Comparison of ENCODE assay signal across 1 cellular context in the genomic region with DNA sequence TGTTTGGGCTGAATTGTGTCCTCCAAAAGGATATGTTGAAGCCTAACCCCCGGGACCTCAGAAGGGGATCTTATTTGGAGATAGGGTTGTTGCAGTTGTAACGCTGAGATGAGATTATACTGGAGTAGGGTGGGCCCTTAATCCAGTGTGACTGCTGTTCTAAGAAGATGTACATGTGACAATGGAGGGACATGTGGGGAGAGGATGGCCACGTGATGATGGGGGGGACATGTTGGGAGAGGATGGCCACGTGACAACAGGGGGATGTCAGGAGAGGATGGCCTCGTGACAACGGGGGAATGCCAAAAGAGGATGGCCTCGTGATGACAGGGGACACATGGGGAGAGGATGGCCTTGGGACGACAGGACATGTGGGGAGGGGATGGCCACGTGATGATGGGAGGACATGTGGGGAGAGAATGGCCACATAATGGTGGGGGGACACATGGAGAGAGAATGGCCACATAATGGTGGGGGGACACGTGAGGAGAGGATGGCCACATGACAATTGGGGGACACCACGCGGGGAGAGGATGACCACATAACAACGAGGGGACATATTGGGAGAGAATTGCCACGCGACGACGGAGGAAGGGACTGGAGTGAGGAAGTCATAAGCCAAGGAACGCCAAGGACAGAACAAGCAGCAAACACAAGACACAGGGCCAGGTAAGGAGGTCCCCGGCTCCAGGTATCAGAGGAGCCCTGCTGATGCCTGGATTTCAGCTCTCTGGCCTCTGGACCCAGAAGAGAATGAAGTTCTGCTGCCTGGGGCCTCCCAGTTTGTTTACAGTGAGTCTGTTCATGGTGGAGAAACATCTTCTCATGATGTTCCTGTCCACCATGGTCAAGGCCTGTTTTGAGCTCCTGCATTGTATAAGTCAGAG.
A peak's percentile ranks its signal among the peaks of the same experiment; 100 is the strongest.
TF ChIP-seq lines count a peak whose summit lies in the region.

No MANE protein-coding gene starts in this region.

TF ChIP-seq in HepG2, 621 proteins besides CTCF, POLR2A, EP300 and RAD21 (continued from another document and continues in another):
- peak; percentile 85; the same call in 1 of the 2 replicates for TF ChIP-seq ZNF432 (CRISPR knock-in tag; IDR thresholded peaks at IDR 0.05; ENCODE audit: borderline replicate concordance)
- TF ChIP-seq, protein P1, sequence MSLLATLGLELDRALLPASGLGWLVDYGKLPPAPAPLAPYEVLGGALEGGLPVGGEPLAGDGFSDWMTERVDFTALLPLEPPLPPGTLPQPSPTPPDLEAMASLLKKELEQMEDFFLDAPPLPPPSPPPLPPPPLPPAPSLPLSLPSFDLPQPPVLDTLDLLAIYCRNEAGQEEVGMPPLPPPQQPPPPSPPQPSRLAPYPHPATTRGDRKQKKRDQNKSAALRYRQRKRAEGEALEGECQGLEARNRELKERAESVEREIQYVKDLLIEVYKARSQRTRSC (CRISPR knock-in tag; IDR thresholded peaks at IDR 0.05; ENCODE audit: low read depth), result peak; percentile 72; the same call in 1 of the 2 replicates
- TF ChIP-seq ETV6 (CRISPR knock-in tag; conservative IDR thresholded peaks at IDR 0.05), result 0 out of 2 replicates have a peak, but pooled peaks have one; percentile 60
- TF ChIP-seq ELF4 (CRISPR knock-in tag; IDR thresholded peaks at IDR 0.05; ENCODE audit: borderline replicate concordance), result peak; percentile 24; the same call in 1 of the 2 replicates
- TF ChIP-seq, protein P2, sequence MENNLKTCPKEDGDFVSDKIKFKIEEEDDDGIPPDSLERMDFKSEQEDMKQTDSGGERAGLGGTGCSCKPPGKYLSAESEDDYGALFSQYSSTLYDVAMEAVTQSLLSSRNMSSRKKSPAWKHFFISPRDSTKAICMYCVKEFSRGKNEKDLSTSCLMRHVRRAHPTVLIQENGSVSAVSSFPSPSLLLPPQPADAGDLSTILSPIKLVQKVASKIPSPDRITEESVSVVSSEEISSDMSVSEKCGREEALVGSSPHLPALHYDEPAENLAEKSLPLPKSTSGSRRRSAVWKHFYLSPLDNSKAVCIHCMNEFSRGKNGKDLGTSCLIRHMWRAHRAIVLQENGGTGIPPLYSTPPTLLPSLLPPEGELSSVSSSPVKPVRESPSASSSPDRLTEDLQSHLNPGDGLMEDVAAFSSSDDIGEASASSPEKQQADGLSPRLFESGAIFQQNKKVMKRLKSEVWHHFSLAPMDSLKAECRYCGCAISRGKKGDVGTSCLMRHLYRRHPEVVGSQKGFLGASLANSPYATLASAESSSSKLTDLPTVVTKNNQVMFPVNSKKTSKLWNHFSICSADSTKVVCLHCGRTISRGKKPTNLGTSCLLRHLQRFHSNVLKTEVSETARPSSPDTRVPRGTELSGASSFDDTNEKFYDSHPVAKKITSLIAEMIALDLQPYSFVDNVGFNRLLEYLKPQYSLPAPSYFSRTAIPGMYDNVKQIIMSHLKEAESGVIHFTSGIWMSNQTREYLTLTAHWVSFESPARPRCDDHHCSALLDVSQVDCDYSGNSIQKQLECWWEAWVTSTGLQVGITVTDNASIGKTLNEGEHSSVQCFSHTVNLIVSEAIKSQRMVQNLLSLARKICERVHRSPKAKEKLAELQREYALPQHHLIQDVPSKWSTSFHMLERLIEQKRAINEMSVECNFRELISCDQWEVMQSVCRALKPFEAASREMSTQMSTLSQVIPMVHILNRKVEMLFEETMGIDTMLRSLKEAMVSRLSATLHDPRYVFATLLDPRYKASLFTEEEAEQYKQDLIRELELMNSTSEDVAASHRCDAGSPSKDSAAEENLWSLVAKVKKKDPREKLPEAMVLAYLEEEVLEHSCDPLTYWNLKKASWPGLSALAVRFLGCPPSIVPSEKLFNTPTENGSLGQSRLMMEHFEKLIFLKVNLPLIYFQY (CRISPR knock-in tag; IDR thresholded peaks at IDR 0.05; ENCODE audit: borderline replicate concordance), result peak; percentile 63
- no peak for TF ChIP-seq SETDB1 (CRISPR knock-in tag; IDR thresholded peaks at IDR 0.05; ENCODE audit: borderline replicate concordance)
- peak; percentile 74; the same call in 1 of the 2 replicates for TF ChIP-seq REPIN1 (CRISPR knock-in tag; IDR thresholded peaks at IDR 0.05; ENCODE audit: borderline replicate concordance, low read depth)
- TF ChIP-seq ZNF121 (CRISPR knock-in tag; IDR thresholded peaks at IDR 0.05), result peak; percentile 65; the same call in 1 of the 2 replicates
- TF ChIP-seq MED1 (CRISPR knock-in tag; IDR thresholded peaks at IDR 0.05), result no peak
- TF ChIP-seq GTF3A (CRISPR knock-in tag; conservative IDR thresholded peaks at IDR 0.05), result no peak
- peak; percentile 94; the same call in 1 of the 2 replicates for TF ChIP-seq FUBP1 (CRISPR knock-in tag; IDR thresholded peaks at IDR 0.05; ENCODE audit: borderline replicate concordance)
- TF ChIP-seq SATB2 (CRISPR knock-in tag; IDR thresholded peaks at IDR 0.05), result peak; percentile 86; the same call in 1 of the 2 replicates
- TF ChIP-seq NFE2 (CRISPR knock-in tag; IDR thresholded peaks at IDR 0.05), result no peak
- TF ChIP-seq, protein P3, sequence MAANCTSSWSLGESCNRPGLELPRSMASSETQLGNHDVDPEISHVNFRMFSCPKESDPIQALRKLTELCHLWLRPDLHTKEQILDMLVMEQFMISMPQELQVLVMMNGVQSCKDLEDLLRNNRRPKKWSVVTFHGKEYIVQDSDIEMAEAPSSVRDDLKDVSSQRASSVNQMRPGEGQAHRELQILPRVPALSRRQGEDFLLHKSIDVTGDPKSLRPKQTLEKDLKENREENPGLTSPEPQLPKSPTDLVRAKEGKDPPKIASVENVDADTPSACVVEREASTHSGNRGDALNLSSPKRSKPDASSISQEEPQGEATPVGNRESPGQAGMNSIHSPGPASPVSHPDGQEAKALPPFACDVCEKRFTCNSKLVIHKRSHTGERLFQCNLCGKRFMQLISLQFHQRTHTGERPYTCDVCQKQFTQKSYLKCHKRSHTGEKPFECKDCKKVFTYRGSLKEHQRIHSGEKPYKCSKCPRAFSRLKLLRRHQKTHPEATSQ (CRISPR knock-in tag; IDR thresholded peaks at IDR 0.05; ENCODE audit: borderline replicate concordance), result no peak; the same call in 1 of the 2 replicates
- peak; percentile 83 for TF ChIP-seq ZNF335 (CRISPR knock-in tag; IDR thresholded peaks at IDR 0.05)
- peak; percentile 55; the same call in 1 of the 2 replicates for TF ChIP-seq ZNF451 (CRISPR knock-in tag; IDR thresholded peaks at IDR 0.05)
- TF ChIP-seq CEBPZ (IDR thresholded peaks at IDR 0.05; ENCODE audit: low read length), result no peak
- TF ChIP-seq ZNF672 (CRISPR knock-in tag; IDR thresholded peaks at IDR 0.05), result peak; percentile 91; the same call in 1 of the 2 replicates
- no peak for TF ChIP-seq ATRX (CRISPR knock-in tag; IDR thresholded peaks at IDR 0.05; ENCODE audit: borderline replicate concordance)
- TF ChIP-seq, protein P4, sequence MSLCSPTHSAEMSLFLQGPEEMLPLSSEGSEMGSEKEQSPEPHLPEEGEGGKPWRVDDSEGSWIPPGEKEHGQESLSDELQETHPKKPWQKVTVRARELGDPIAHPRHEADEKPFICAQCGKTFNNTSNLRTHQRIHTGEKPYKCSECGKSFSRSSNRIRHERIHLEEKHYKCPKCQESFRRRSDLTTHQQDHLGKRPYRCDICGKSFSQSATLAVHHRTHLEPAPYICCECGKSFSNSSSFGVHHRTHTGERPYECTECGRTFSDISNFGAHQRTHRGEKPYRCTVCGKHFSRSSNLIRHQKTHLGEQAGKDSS (CRISPR knock-in tag; IDR thresholded peaks at IDR 0.05; ENCODE audit: borderline replicate concordance, low read depth), result peak; percentile 74; the same call in 1 of the 2 replicates
- no peak for TF ChIP-seq ZNF234 (CRISPR knock-in tag; conservative IDR thresholded peaks at IDR 0.05)
- TF ChIP-seq REST (IDR thresholded peaks at IDR 0.05; ENCODE audit: borderline replicate concordance in 1 of 2, low read depth in 1 of 2, low read length in 2 of 2), result no peak; a peak in 1 of 4 replicates
- no peak for TF ChIP-seq HMGA1 (CRISPR knock-in tag; conservative IDR thresholded peaks at IDR 0.05)
- peak; percentile 96 for TF ChIP-seq TGIF2 (CRISPR knock-in tag; IDR thresholded peaks at IDR 0.05)
- no peak for TF ChIP-seq POLR2AphosphoS2 (IDR thresholded peaks at IDR 0.05; ENCODE audit: low read depth, low read length)
- TF ChIP-seq ZNF841 (CRISPR knock-in tag; IDR thresholded peaks at IDR 0.05; ENCODE audit: borderline replicate concordance), result no peak
- TF ChIP-seq HES4 (CRISPR knock-in tag; IDR thresholded peaks at IDR 0.05; ENCODE audit: borderline replicate concordance), result peak; percentile 87
- no peak for TF ChIP-seq SYNCRIP (IDR thresholded peaks at IDR 0.05; ENCODE audit: insufficient read depth, low read depth, low read length)
- TF ChIP-seq PLRG1 (conservative IDR thresholded peaks at IDR 0.05), result no peak
- TF ChIP-seq, protein P5, sequence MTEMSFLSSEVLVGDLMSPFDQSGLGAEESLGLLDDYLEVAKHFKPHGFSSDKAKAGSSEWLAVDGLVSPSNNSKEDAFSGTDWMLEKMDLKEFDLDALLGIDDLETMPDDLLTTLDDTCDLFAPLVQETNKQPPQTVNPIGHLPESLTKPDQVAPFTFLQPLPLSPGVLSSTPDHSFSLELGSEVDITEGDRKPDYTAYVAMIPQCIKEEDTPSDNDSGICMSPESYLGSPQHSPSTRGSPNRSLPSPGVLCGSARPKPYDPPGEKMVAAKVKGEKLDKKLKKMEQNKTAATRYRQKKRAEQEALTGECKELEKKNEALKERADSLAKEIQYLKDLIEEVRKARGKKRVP (CRISPR knock-in tag; IDR thresholded peaks at IDR 0.05), result peak in 1 of 2 experiments; percentile 83; a peak in 2 of 4 replicates
- no peak for TF ChIP-seq PHF20 (CRISPR knock-in tag; IDR thresholded peaks at IDR 0.05)
- no peak for TF ChIP-seq ZFAT (CRISPR knock-in tag; conservative IDR thresholded peaks at IDR 0.05)
- TF ChIP-seq TP53 (CRISPR knock-in tag; conservative IDR thresholded peaks at IDR 0.05), result no peak; the same call in 1 of the 2 replicates
- no peak for TF ChIP-seq ZFP36L2 (CRISPR knock-in tag; IDR thresholded peaks at IDR 0.05)
